Comparison of ENCODE assay signal across 22 cellular contexts in genomic region chr12:7241404-7242005, GRCh38. TPM values are rescaled to one million over a fixed set of nuclear protein-coding genes. Genes with fewer than 3 reads are reported as not detected.
DNase-seq lines count a peak whose midpoint lies in the region; ATAC-seq, FAIRE-seq and TF ChIP-seq lines count a peak whose summit lies in the region.
"Had no signal": no experiment of that assay in that cellular context is flagged by ENCODE, and none has a peak within 500 bp of the region (broad histone marks: within the 10 kb centered on the region; RNA-seq: fewer than 3 reads in every experiment).

No MANE protein-coding gene starts in this region.

- no TSS peak for BruUV-seq in mammary epithelial cell (replicated peaks; lab: Mats Ljungman, UMichigan)

- in situ Hi-C loops in KBM-7 (cut with MboI; ENCODE audit: low pct_unique_long_range_greater_than_20kb, low sequenced_read_pairs) (no loop called here), mammary epithelial cell (cut with MboI; ENCODE audit: low sequenced_read_pairs in 2 of 2) (no loop called here)

- H3K9ac ChIP-seq in mammary epithelial cell (ENCODE audit: insufficient read depth, low read length) (no peak overlapping the region), keratinocyte (ENCODE audit: control insufficient read depth, extremely low read depth, insufficient read depth, low read length) (no peak overlapping the region)
- H3K9ac ChIP-seq: BLaER1 treated with 17β-estradiol and CSF1 and Interleukin-3, amounts not matched to agents 10 nM and 100 nM had no signal

- intact Hi-C loops in mammary epithelial cell (cut with micrococcal nuclease) (no loop called here), dorsolateral prefrontal cortex (cut with DNase I) (no loop called here)

- no peak overlapping the region for H3K4me3 ChIP-seq in mammary epithelial cell (replicated peaks in 1 of 3; ENCODE audit: insufficient read depth in 1 of 3, low read depth in 2 of 3, low read length in 3 of 3)
- H3K4me3 ChIP-seq in keratinocyte (ENCODE audit: control insufficient read depth in 2 of 3, extremely low read depth in 1 of 3, insufficient read depth in 2 of 3, low read depth in 1 of 3, low read length in 3 of 3), result no peak overlapping the region
- no peak overlapping the region for H3K4me3 ChIP-seq in dorsolateral prefrontal cortex
- H3K4me3 ChIP-seq: BLaER1 treated with 17β-estradiol and CSF1 and Interleukin-3, amounts not matched to agents 10 nM and 100 nM; cardiac muscle cell; hepatocyte; pancreas; smooth muscle cell; vagina had no signal

- H3K9me3 ChIP-seq in mammary epithelial cell (replicated peaks; ENCODE audit: insufficient read depth, low read length) (no peaks in the 10 kb centered on the region), keratinocyte (ENCODE audit: control insufficient read depth, low read depth, low read length) (no peaks in the 10 kb centered on the region)
- H3K9me3 ChIP-seq: pancreas, vagina had no signal

- DNase-seq in Daoy (ENCODE audit: low read depth), result peak; percentile 18
- peak; percentile 33 for DNase-seq in KBM-7
- DNase-seq in mammary epithelial cell, result peak; percentile 90
- no peak for DNase-seq in keratinocyte (ENCODE audit: low read depth, low spot score)
- DNase-seq in ecto neural progenitor cell (ENCODE audit: low spot score), result no peak
- no peak for DNase-seq in dorsolateral prefrontal cortex
- no peak for DNase-seq in stimulated activated naive CD4-positive, alpha-beta T cell treated with Interleukin-2 at 50 U/mL for 16 hours (lab: John Stamatoyannopoulos, UW)
- DNase-seq: activated CD4-positive, alpha-beta T cell treated with anti-CD3 and anti-CD28 coated beads for 1 hour; DND-41; left cardiac atrium; NCI-H82; pancreas; stimulated activated naive CD8-positive, alpha-beta T cell treated with anti-CD3 and anti-CD28 coated beads, Interleukin-15, Interleukin-2, amounts not matched to agents 100 U/mL and 50 U/mL, for 24 hours; T-helper 1 cell had no signal

- no peaks in the 10 kb centered on the region for H3K27me3 ChIP-seq in mammary epithelial cell (ENCODE audit: insufficient read depth, low read length)
- H3K27me3 ChIP-seq in keratinocyte (ENCODE audit: control insufficient read depth, extremely low read depth, insufficient read depth, low read length), result no peaks in the 10 kb centered on the region
- peaks cover 0 to 7% (median 0%) of the 10 kb centered on the region in 45 donors for H3K27me3 ChIP-seq in dorsolateral prefrontal cortex
- H3K27me3 ChIP-seq: BLaER1 treated with 17β-estradiol and CSF1 and Interleukin-3, amounts not matched to agents 10 nM and 100 nM; cardiac muscle cell; hepatocyte; pancreas; vagina had no signal

- CTCF ChIA-PET in mammary epithelial cell (lab: Charles Lee; ENCODE audit: low non-redundant PET), result no interaction called here

- no peak for ATAC-seq in HG03342 (IDR thresholded peaks at IDR 0.05; ENCODE audit: unreplicated experiment)
- ATAC-seq: left cardiac atrium; pancreas; Right ventricle myocardium inferior; stimulated activated naive CD8-positive, alpha-beta T cell treated with anti-CD3 and anti-CD28 coated beads, Interleukin-15, Interleukin-2, amounts not matched to agents 100 U/mL and 50 U/mL, for 24 hours had no signal

- H3K36me3 ChIP-seq in mammary epithelial cell (ENCODE audit: insufficient read depth, low read length), result no peaks in the 10 kb centered on the region
- no peaks in the 10 kb centered on the region for H3K36me3 ChIP-seq in keratinocyte (ENCODE audit: control insufficient read depth in 2 of 2, extremely low read depth in 1 of 2, insufficient read depth in 2 of 2, low read length in 2 of 2)
- H3K36me3 ChIP-seq: BLaER1 treated with 17β-estradiol and CSF1 and Interleukin-3, amounts not matched to agents 10 nM and 100 nM; cardiac muscle cell; pancreas; vagina had no signal

- H3K9me1 ChIP-seq in keratinocyte (ENCODE audit: control insufficient read depth, extremely low read depth, insufficient read depth, low read length), result no peaks in the 10 kb centered on the region

- H4K20me1 ChIP-seq in mammary epithelial cell (ENCODE audit: insufficient read depth, low read length), result no peaks in the 10 kb centered on the region
- no peaks in the 10 kb centered on the region for H4K20me1 ChIP-seq in keratinocyte (ENCODE audit: control insufficient read depth, extremely low read depth, insufficient read depth, low read length)
- H4K20me1 ChIP-seq: BLaER1 treated with 17β-estradiol and CSF1 and Interleukin-3, amounts not matched to agents 10 nM and 100 nM had no signal

- H2AFZ ChIP-seq in mammary epithelial cell (ENCODE audit: low read depth, low read length), result no peak overlapping the region
- H2AFZ ChIP-seq in keratinocyte (ENCODE audit: control insufficient read depth, low read length), result no peak overlapping the region
- H2AFZ ChIP-seq: hepatocyte had no signal

- H3K27ac ChIP-seq in mammary epithelial cell (ENCODE audit: insufficient read depth, low read depth, low read length) (no peak overlapping the region), keratinocyte (ENCODE audit: control insufficient read depth, insufficient read depth, low read length) (no peak overlapping the region), dorsolateral prefrontal cortex (no peak overlapping the region)
- H3K27ac ChIP-seq: BLaER1 treated with 17β-estradiol and CSF1 and Interleukin-3, amounts not matched to agents 10 nM and 100 nM; cardiac muscle cell; hepatocyte; pancreas; vagina had no signal

- H3K4me1 ChIP-seq in mammary epithelial cell (ENCODE audit: insufficient read depth, low read length) (peaks cover 6% of the 10 kb centered on the region), keratinocyte (ENCODE audit: control insufficient read depth, extremely low read depth, insufficient read depth, low read length) (no peaks in the 10 kb centered on the region)
- H3K4me1 ChIP-seq: BLaER1 treated with 17β-estradiol and CSF1 and Interleukin-3, amounts not matched to agents 10 nM and 100 nM; pancreas; vagina had no signal

- dilution Hi-C loops in mammary epithelial cell (cut with HindIII; ENCODE audit: low sequenced_read_pairs), result no loop called here
- dilution Hi-C loops in keratinocyte (cut with MboI; ENCODE audit: extremely low pct_ligation_motif_present, low sequenced_read_pairs), result no loop called here

- FAIRE-seq in keratinocyte (lab: Jason Lieb, UNC), result peak; percentile 90
- FAIRE-seq: endometrium, pancreas had no signal

- H3K4me2 ChIP-seq in mammary epithelial cell (ENCODE audit: insufficient read depth, low read depth, low read length) (no peak overlapping the region), keratinocyte (ENCODE audit: control insufficient read depth, extremely low read depth, insufficient read depth, low read depth, low read length) (no peak overlapping the region)
- H3K4me2 ChIP-seq: BLaER1 treated with 17β-estradiol and CSF1 and Interleukin-3, amounts not matched to agents 10 nM and 100 nM; hepatocyte; smooth muscle cell had no signal

- H3K79me2 ChIP-seq in mammary epithelial cell (ENCODE audit: insufficient read depth, low read length), result no peaks in the 10 kb centered on the region
- H3K79me2 ChIP-seq in keratinocyte (ENCODE audit: control insufficient read depth, insufficient read depth, low read length), result no peaks in the 10 kb centered on the region
- H3K79me2 ChIP-seq: hepatocyte had no signal

- TF ChIP-seq CTCF in mammary epithelial cell (conservative IDR thresholded peaks at IDR 0.05 in 1 of 2, IDR thresholded peaks at IDR 0.05 in 1 of 2; ENCODE audit: extremely low read depth in 1 of 2, insufficient read depth in 1 of 2, low read depth in 1 of 2, low read length in 2 of 2) (no peak), keratinocyte (optimal IDR thresholded peaks at IDR 0.05 in 1 of 3, IDR thresholded peaks at IDR 0.05 in 1 of 3, conservative IDR thresholded peaks at IDR 0.05 in 1 of 3; ENCODE audit: extremely low read depth in 1 of 3, insufficient read depth in 2 of 3, low read length in 3 of 3) (no peak), dorsolateral prefrontal cortex (IDR thresholded peaks at IDR 0.05 in 54 of 56, conservative IDR thresholded peaks at IDR 0.05 in 2 of 56; ENCODE audit: low read depth in 1 of 56, partially characterized antibody in 56 of 56) (no peak)

- WGBS in mammary epithelial cell (ENCODE audit: low coverage, missing lambda C conversion rate), result 35% methylated on average over 3 of the region's 3 CpGs

RNA-seq across cellular contexts. Expression of gene PEX5, which starts 52.0 kb away (rescaled TPM):
- total RNA-seq in Daoy (2014; rRNA removed; shearing (Covaris generic)), result 23.2 and 26.8 TPM in 2 replicates
- total RNA-seq in mammary epithelial cell, result 10 to 100 TPM; 25.0 to 25.5 TPM
- 14.0 TPM for polyA plus RNA-seq in mammary epithelial cell
- polyA minus RNA-seq in mammary epithelial cell, result 6.7 TPM
- polyA plus RNA-seq in keratinocyte, result 10.8 to 17.2 TPM (median 14.4 TPM) in 3 replicates
- polyA plus RNA-seq in keratinocyte (2011; ENCODE audit: low read depth), result 11.2 TPM
- polyA plus RNA-seq in keratinocyte (2011; cell fraction: cytosol; rRNA removed), result 12.1 and 12.8 TPM in 2 replicates
- polyA plus RNA-seq in keratinocyte (2011; cell fraction: nucleus; rRNA removed), result 25.3 and 26.8 TPM in 2 replicates
- 19.5 and 20.0 TPM in 2 replicates for polyA plus RNA-seq in keratinocyte (2012; ENCODE audit: low replicate concordance)
- polyA minus RNA-seq in keratinocyte, result 13.0 to 17.2 TPM (median 16.5 TPM) in 3 replicates
- 19.0 TPM for polyA minus RNA-seq in keratinocyte (2011; cell fraction: cytosol; rRNA and poly(A)+ RNA removed)
- polyA minus RNA-seq in keratinocyte (2011; cell fraction: nucleus; rRNA and poly(A)+ RNA removed), result 12.0 and 15.8 TPM in 2 replicates
- total RNA-seq in dorsolateral prefrontal cortex, result 100 to 1,000 TPM in 5 of 120 experiments, 10 to 100 TPM in 115; 56.3 to 135 (median 80.9) TPM

Comparison
In these comparisons a context has a peak if more than half of its experiments do, and no peak if none do; other contexts are left out.
1. DNase-seq: peak in Daoy (single experiment), KBM-7 (single experiment) and mammary epithelial cell (single experiment); none in keratinocyte (single experiment), ecto neural progenitor cell (single experiment), dorsolateral prefrontal cortex (0 of 10) and stimulated activated naive CD4-positive, alpha-beta T cell treated with Interleukin-2 at 50 U/mL for 16 hours (single experiment).